8 cellular contexts compared by ENCODE assay signal in the genomic region with DNA sequence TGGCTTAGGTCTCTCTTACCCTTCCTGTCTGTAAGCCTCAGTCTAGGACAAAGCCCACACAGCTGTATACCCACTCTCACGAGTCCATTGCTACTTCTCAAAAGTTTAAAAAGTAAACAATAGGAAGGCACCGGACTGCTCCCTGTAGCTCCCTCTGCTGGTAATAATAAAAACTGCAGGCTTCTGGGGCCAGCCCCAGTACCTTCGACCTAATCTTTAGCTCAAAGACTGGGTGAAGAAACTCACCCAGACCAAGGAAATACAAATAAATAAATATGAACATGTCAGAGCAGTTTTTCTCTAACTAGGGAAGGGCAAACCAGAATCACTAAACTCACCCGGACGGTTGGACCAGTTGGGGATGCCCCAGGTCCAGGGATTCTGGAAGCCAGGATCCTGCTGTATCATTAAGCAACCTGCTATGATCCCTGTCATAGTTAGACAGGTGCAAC. TPM values are rescaled to one million over a fixed set of nuclear protein-coding genes. Genes with fewer than 3 reads are reported as not detected.
DNase-seq lines count a peak whose midpoint lies in the region; TF ChIP-seq lines count a peak whose summit lies in the region.

No MANE protein-coding gene starts in this region.

- DNase-seq in NCI-H1417 (lab: John Stamatoyannopoulos, UW) (peak; percentile 31 to 63 (median 41)), NCI-H1417 treated with DMSO at 0.1 percent for 48 hours (lab: John Stamatoyannopoulos, UW) (no peak), NAMALWA (ENCODE audit: low spot score) (peak; percentile 84), putamen (ENCODE audit: low spot score) (no peak)
- DNase-seq in central memory CD4-positive, alpha-beta T cell: peak; percentile 61
- peak; percentile 19 for DNase-seq in stimulated activated CD8-positive, alpha-beta memory T cell treated with anti-CD3 and anti-CD28 coated beads, Interleukin-12 subunit alpha, Interleukin-12 subunit beta, amount 100 ng/mL, for 4 hours (ENCODE audit: low read depth)

- TF ChIP-seq CTCF in WI38 (IDR thresholded peaks at IDR 0.05; ENCODE audit: low read depth, low read length): peak; percentile 85
- peak; percentile 91 for TF ChIP-seq CTCF in liver (IDR thresholded peaks at IDR 0.05; ENCODE audit: low read depth, low read length, missing input control)

- H3K27me3 ChIP-seq in liver (ENCODE audit: control insufficient read depth in 4 of 4, insufficient read depth in 4 of 4, low read length in 3 of 4): no peaks in the 10 kb centered on the region

- peak; percentile 79 to 83 for TF ChIP-seq RAD21 in liver (IDR thresholded peaks at IDR 0.05)

- no peaks in the 10 kb centered on the region for H3K9me3 ChIP-seq in liver (ENCODE audit: control insufficient read depth in 4 of 4, low read length in 3 of 4)

- no peak overlapping the region for H3K9ac ChIP-seq in liver (ENCODE audit: low read depth in 1 of 2, low read length in 2 of 2)

- H3K4me1 ChIP-seq in liver (ENCODE audit: control insufficient read depth in 4 of 4, insufficient read depth in 4 of 4, low read length in 3 of 4): peaks cover 3 to 16% (median 13%) of the 10 kb centered on the region in 4 donors

- WGBS in liver: 17% methylated on average over 5 of the region's 5 CpGs

- H3K36me3 ChIP-seq in liver (ENCODE audit: control insufficient read depth in 4 of 4, insufficient read depth in 3 of 4, low read depth in 1 of 4, low read length in 3 of 4): peaks cover 0 to 42% (median 18%) of the 10 kb centered on the region in 4 donors

- H3K27ac ChIP-seq in liver (ENCODE audit: low read depth in 1 of 2, low read length in 2 of 2): no peak overlapping the region

- H3K4me3 ChIP-seq in WI38 (ENCODE audit: low read depth, low read length) (no peak overlapping the region), liver (ENCODE audit: low read depth in 1 of 3, low read length in 3 of 3) (no peak overlapping the region)

TF ChIP-seq in liver, 16 proteins besides CTCF, POLR2A, EP300 and RAD21:
- TF ChIP-seq SP1 (IDR thresholded peaks at IDR 0.05): no peak
- TF ChIP-seq, protein P1, sequence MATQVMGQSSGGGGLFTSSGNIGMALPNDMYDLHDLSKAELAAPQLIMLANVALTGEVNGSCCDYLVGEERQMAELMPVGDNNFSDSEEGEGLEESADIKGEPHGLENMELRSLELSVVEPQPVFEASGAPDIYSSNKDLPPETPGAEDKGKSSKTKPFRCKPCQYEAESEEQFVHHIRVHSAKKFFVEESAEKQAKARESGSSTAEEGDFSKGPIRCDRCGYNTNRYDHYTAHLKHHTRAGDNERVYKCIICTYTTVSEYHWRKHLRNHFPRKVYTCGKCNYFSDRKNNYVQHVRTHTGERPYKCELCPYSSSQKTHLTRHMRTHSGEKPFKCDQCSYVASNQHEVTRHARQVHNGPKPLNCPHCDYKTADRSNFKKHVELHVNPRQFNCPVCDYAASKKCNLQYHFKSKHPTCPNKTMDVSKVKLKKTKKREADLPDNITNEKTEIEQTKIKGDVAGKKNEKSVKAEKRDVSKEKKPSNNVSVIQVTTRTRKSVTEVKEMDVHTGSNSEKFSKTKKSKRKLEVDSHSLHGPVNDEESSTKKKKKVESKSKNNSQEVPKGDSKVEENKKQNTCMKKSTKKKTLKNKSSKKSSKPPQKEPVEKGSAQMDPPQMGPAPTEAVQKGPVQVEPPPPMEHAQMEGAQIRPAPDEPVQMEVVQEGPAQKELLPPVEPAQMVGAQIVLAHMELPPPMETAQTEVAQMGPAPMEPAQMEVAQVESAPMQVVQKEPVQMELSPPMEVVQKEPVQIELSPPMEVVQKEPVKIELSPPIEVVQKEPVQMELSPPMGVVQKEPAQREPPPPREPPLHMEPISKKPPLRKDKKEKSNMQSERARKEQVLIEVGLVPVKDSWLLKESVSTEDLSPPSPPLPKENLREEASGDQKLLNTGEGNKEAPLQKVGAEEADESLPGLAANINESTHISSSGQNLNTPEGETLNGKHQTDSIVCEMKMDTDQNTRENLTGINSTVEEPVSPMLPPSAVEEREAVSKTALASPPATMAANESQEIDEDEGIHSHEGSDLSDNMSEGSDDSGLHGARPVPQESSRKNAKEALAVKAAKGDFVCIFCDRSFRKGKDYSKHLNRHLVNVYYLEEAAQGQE (IDR thresholded peaks at IDR 0.05): no peak
- TF ChIP-seq HNF4A (conservative IDR thresholded peaks at IDR 0.05): peak in 1 of 2 donors; percentile 6

RNA-seq across cellular contexts. Expression of a gene that starts 5.0 kb away (rescaled TPM):
- total RNA-seq in liver: 10 to 100 TPM; 15.3 to 15.6 TPM
- polyA plus RNA-seq in liver: 1 to 10 TPM; 7.5 to 9.0 TPM

RNA-seq across cellular contexts. Expression of a gene that starts 11.8 kb away (rescaled TPM):
- 10 to 100 TPM; 16.1 to 37.7 TPM for total RNA-seq in liver
- polyA plus RNA-seq in liver: 10 to 100 TPM; 26.1 to 38.4 TPM

RNA-seq across cellular contexts. Expression of a gene that starts 28.5 kb away (rescaled TPM):
- 10 to 100 TPM; 21.7 to 23.3 TPM for total RNA-seq in liver
- 10 to 100 TPM; 34.8 to 42.5 TPM for polyA plus RNA-seq in liver

RNA-seq across cellular contexts. Expression of a gene that starts 36.2 kb away (rescaled TPM):
- 10 to 100 TPM; 47.9 to 60.0 TPM for total RNA-seq in liver
- polyA plus RNA-seq in liver: 100 to 1,000 TPM; 320 to 374 TPM

RNA-seq across cellular contexts. Expression of a gene that starts 54.9 kb away (rescaled TPM):
- 1 to 10 TPM; 2.3 TPM for total RNA-seq in liver
- polyA plus RNA-seq in liver: 1 to 10 TPM; 2.2 to 3.3 TPM

Comparison
In these comparisons a context has a peak if more than half of its experiments do, and no peak if none do; other contexts are left out.
1. DNase-seq: peak in NCI-H1417 (3 of 3), NAMALWA (single experiment), central memory CD4-positive, alpha-beta T cell (single experiment) and stimulated activated CD8-positive, alpha-beta memory T cell treated with anti-CD3 and anti-CD28 coated beads, Interleukin-12 subunit alpha, Interleukin-12 subunit beta, amount 100 ng/mL, for 4 hours (single experiment); none in NCI-H1417 treated with DMSO at 0.1 percent for 48 hours (single experiment) and putamen (single experiment).